1 cellular context compared by ENCODE assay signal in genomic region chr9:69019808-69020207, GRCh38.
TF ChIP-seq lines count a peak whose summit lies in the region.

No MANE protein-coding gene starts in this region.

TF ChIP-seq in GM23338, 12 proteins besides CTCF, POLR2A, EP300 and RAD21 (continued from another document):
- TF ChIP-seq STAT1 (IDR thresholded peaks at IDR 0.05; ENCODE audit: unreplicated experiment) (no peak), ZNF331 (CRISPR knock-in tag; IDR thresholded peaks at IDR 0.05; ENCODE audit: low read depth) (no peak), ZNF114 (CRISPR knock-in tag; IDR thresholded peaks at IDR 0.05) (no peak), CREB1 (CRISPR knock-in tag; IDR thresholded peaks at IDR 0.05; ENCODE audit: low read depth) (no peak), JUNB (IDR thresholded peaks at IDR 0.05; ENCODE audit: unreplicated experiment) (no peak), EZH2 (IDR thresholded peaks at IDR 0.05; ENCODE audit: low read depth, unreplicated experiment) (no peak), REST (IDR thresholded peaks at IDR 0.05; ENCODE audit: unreplicated experiment) (no peak)
TF ChIP-seq in GM23338: peak in this region for 0.
